1 cellular context compared by ENCODE assay signal in genomic region chrX:135984220-135984619, GRCh38.
TF ChIP-seq lines count a peak whose summit lies in the region.

No MANE protein-coding gene starts in this region.

TF ChIP-seq in endothelial cell of umbilical vein, 7 proteins besides CTCF, POLR2A, EP300 and RAD21:
- TF ChIP-seq JUN (IDR thresholded peaks at IDR 0.05; ENCODE audit: borderline replicate concordance, insufficient read depth, insufficient read length, low read depth) (no peak), EZH2 (IDR thresholded peaks at IDR 0.05; ENCODE audit: borderline replicate concordance, low read depth, low read length, severe bottlenecking) (no peak), MYC (IDR thresholded peaks at IDR 0.05; ENCODE audit: low read depth, low read length) (no peak), GATA2 (IDR thresholded peaks at IDR 0.05; ENCODE audit: insufficient read depth, insufficient read length, low read depth, low read length) (no peak), MAX (IDR thresholded peaks at IDR 0.05; ENCODE audit: insufficient read depth, insufficient read length) (no peak), FOS (IDR thresholded peaks at IDR 0.05; ENCODE audit: borderline replicate concordance, insufficient read depth, low read length) (no peak), POLR2AphosphoS5 (IDR thresholded peaks at IDR 0.05; ENCODE audit: insufficient read depth, low read depth, low read length) (no peak)
